In the genomic region with DNA sequence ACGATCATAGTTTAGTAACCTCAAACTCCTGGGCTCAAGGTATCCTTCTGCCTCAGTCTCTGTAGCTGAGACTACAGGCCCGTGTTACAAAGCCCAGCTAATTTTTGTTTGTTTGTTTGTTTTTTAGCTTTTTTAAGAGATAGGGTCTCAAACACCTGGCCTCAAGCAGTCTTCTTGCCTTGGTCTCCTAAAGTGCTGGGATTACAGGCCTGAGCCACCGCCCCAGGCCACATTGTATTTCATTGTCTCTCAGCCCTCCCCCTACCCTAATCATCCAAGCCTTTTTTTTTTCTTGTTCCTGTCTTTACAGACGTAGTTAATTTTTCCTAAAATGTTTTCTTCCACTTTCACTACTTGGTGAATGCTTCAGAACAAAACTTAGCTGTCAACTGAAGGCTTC, we compare ENCODE assay signal across 1 cellular context.
TF ChIP-seq lines count a peak whose summit lies in the region.

No MANE protein-coding gene starts in this region.

TF ChIP-seq in GM23338, 12 proteins besides CTCF, POLR2A, EP300 and RAD21:
- TF ChIP-seq, protein P1, sequence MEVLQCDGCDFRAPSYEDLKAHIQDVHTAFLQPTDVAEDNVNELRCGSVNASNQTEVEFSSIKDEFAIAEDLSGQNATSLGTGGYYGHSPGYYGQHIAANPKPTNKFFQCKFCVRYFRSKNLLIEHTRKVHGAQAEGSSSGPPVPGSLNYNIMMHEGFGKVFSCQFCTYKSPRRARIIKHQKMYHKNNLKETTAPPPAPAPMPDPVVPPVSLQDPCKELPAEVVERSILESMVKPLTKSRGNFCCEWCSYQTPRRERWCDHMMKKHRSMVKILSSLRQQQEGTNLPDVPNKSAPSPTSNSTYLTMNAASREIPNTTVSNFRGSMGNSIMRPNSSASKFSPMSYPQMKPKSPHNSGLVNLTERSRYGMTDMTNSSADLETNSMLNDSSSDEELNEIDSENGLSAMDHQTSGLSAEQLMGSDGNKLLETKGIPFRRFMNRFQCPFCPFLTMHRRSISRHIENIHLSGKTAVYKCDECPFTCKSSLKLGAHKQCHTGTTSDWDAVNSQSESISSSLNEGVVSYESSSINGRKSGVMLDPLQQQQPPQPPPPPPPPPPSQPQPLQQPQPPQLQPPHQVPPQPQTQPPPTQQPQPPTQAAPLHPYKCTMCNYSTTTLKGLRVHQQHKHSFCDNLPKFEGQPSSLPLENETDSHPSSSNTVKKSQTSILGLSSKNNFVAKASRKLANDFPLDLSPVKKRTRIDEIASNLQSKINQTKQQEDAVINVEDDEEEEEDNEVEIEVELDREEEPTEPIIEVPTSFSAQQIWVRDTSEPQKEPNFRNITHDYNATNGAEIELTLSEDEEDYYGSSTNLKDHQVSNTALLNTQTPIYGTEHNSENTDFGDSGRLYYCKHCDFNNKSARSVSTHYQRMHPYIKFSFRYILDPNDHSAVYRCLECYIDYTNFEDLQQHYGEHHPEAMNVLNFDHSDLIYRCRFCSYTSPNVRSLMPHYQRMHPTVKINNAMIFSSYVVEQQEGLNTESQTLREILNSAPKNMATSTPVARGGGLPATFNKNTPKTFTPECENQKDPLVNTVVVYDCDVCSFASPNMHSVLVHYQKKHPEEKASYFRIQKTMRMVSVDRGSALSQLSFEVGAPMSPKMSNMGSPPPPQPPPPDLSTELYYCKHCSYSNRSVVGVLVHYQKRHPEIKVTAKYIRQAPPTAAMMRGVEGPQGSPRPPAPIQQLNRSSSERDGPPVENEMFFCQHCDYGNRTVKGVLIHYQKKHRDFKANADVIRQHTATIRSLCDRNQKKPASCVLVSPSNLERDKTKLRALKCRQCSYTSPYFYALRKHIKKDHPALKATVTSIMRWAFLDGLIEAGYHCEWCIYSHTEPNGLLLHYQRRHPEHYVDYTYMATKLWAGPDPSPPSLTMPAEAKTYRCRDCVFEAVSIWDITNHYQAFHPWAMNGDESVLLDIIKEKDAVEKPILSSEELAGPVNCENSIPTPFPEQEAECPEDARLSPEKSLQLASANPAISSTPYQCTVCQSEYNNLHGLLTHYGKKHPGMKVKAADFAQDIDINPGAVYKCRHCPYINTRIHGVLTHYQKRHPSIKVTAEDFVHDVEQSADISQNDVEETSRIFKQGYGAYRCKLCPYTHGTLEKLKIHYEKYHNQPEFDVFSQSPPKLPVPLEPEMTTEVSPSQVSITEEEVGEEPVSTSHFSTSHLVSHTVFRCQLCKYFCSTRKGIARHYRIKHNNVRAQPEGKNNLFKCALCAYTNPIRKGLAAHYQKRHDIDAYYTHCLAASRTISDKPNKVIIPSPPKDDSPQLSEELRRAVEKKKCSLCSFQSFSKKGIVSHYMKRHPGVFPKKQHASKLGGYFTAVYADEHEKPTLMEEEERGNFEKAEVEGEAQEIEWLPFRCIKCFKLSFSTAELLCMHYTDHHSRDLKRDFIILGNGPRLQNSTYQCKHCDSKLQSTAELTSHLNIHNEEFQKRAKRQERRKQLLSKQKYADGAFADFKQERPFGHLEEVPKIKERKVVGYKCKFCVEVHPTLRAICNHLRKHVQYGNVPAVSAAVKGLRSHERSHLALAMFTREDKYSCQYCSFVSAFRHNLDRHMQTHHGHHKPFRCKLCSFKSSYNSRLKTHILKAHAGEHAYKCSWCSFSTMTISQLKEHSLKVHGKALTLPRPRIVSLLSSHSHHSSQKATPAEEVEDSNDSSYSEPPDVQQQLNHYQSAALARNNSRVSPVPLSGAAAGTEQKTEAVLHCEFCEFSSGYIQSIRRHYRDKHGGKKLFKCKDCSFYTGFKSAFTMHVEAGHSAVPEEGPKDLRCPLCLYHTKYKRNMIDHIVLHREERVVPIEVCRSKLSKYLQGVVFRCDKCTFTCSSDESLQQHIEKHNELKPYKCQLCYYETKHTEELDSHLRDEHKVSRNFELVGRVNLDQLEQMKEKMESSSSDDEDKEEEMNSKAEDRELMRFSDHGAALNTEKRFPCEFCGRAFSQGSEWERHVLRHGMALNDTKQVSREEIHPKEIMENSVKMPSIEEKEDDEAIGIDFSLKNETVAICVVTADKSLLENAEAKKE (CRISPR knock-in tag; IDR thresholded peaks at IDR 0.05), result no peak
- TF ChIP-seq STAT1 (IDR thresholded peaks at IDR 0.05; ENCODE audit: unreplicated experiment) (no peak), POLR2AphosphoS5 (IDR thresholded peaks at IDR 0.05; ENCODE audit: low read depth) (no peak)
